Comparison of ENCODE assay signal across 9 cellular contexts in genomic region chr1:109197163-109198042, GRCh38. TPM values are rescaled to one million over a fixed set of nuclear protein-coding genes. Genes with fewer than 3 reads are reported as not detected.
DNase-seq lines count a peak whose midpoint lies in the region; ATAC-seq, FAIRE-seq and TF ChIP-seq lines count a peak whose summit lies in the region.
"Had no signal": no experiment of that assay in that cellular context is flagged by ENCODE, and none has a peak within 500 bp of the region (broad histone marks: within the 10 kb centered on the region; RNA-seq: fewer than 3 reads in every experiment).

No MANE protein-coding gene starts in this region.

- H3K4me1 ChIP-seq in skeletal muscle tissue (ENCODE audit: control insufficient read depth in 3 of 3, insufficient read depth in 3 of 3, low read length in 3 of 3) (peaks cover 0 to 2% (median 0%) of the 10 kb centered on the region in 3 donors), sigmoid colon (peaks cover 0 to 12% (median 9%) of the 10 kb centered on the region in 4 donors)

- 72 to 83% methylated on average over 10 of the region's 10 CpGs for WGBS in sigmoid colon, 2 donors

- TF ChIP-seq CTCF in fibroblast of villous mesenchyme (IDR thresholded peaks at IDR 0.05; ENCODE audit: insufficient read depth, low read depth, low read length) (no peak), GM13977 (IDR thresholded peaks at IDR 0.05; ENCODE audit: extremely low read depth, insufficient read depth, missing control alignments) (no peak), sigmoid colon (IDR thresholded peaks at IDR 0.05) (no peak)

- TF ChIP-seq POLR2A in H54 (IDR thresholded peaks at IDR 0.05; ENCODE audit: low read depth, low read length) (no peak), sigmoid colon (IDR thresholded peaks at IDR 0.05) (no peak)

- FAIRE-seq in H54 (lab: Jason Lieb, UNC), result peak; percentile 88
- FAIRE-seq: islet of Langerhans had no signal

- H3K4me3 ChIP-seq in fibroblast of villous mesenchyme (ENCODE audit: low read depth, low read length), result no peak overlapping the region
- no peak overlapping the region for H3K4me3 ChIP-seq in skeletal muscle tissue (ENCODE audit: low read length in 3 of 3)
- no peak overlapping the region for H3K4me3 ChIP-seq in sigmoid colon

- in situ Hi-C loops in GM13977 (cut with MboI; ENCODE audit: low pct_unique_long_range_greater_than_20kb, low sequenced_read_pairs, unreplicated experiment), result no loop called here

- peaks cover 0 to 5% (median 5%) of the 10 kb centered on the region in 3 donors for H3K27me3 ChIP-seq in skeletal muscle tissue (ENCODE audit: control insufficient read depth in 3 of 3, insufficient read depth in 3 of 3, low read length in 3 of 3)
- no peaks in the 10 kb centered on the region for H3K27me3 ChIP-seq in sigmoid colon

- TF ChIP-seq EP300 in sigmoid colon (IDR thresholded peaks at IDR 0.05), result no peak

- intact Hi-C loops in sigmoid colon (cut with DNase I), result no loop called here

- H3K27ac ChIP-seq in skeletal muscle tissue (ENCODE audit: low read depth, low read length) (peak overlapping the region; percentile 29), sigmoid colon (peak overlapping the region in 2 of 4 donors; percentile 14 to 52)

- peak; percentile 82 for ATAC-seq in SK-N-SH treated with all-trans-retinoic acid at 6 μM for 48 hours
- ATAC-seq: T-cell had no signal

- DNase-seq in H54 (ENCODE audit: insufficient read length, low spot score), result peak; percentile 78
- DNase-seq in fibroblast of villous mesenchyme (ENCODE audit: low read depth), result peak; percentile 92
- no peak for DNase-seq in GM13977 (ENCODE audit: low spot score)
- no peak for DNase-seq in cortex of kidney (lab: John Stamatoyannopoulos, UW)
- DNase-seq in sigmoid colon, result no peak
- DNase-seq: T-cell had no signal

- H3K9me3 ChIP-seq in skeletal muscle tissue (ENCODE audit: control insufficient read depth in 3 of 3, low read length in 3 of 3) (no peaks in the 10 kb centered on the region), sigmoid colon (no peaks in the 10 kb centered on the region)

- no peaks in the 10 kb centered on the region for H3K36me3 ChIP-seq in skeletal muscle tissue (ENCODE audit: control insufficient read depth in 3 of 3, insufficient read depth in 3 of 3, low read length in 3 of 3)
- H3K36me3 ChIP-seq in sigmoid colon, result no peaks in the 10 kb centered on the region

- H3K9ac ChIP-seq in skeletal muscle tissue (ENCODE audit: low read depth in 1 of 3, low read length in 3 of 3), result no peak overlapping the region

TF ChIP-seq in SK-N-SH treated with all-trans-retinoic acid at 6 μM for 48 hours, 23 proteins besides CTCF, POLR2A, EP300 and RAD21:
- TF ChIP-seq SNAI2 (CRISPR knock-in tag; IDR thresholded peaks at IDR 0.05) (no peak), TCF4 (CRISPR knock-in tag; IDR thresholded peaks at IDR 0.05; ENCODE audit: borderline replicate concordance) (no peak), ZNF70 (CRISPR knock-in tag; IDR thresholded peaks at IDR 0.05) (no peak), ISL1 (CRISPR knock-in tag; IDR thresholded peaks at IDR 0.05) (no peak; the same call in 1 of the 2 replicates), ZNF8 (CRISPR knock-in tag; IDR thresholded peaks at IDR 0.05) (no peak), CSDC2 (CRISPR knock-in tag; IDR thresholded peaks at IDR 0.05) (no peak), CREB5 (CRISPR knock-in tag; IDR thresholded peaks at IDR 0.05; ENCODE audit: low read depth) (no peak), PATZ1 (CRISPR knock-in tag; IDR thresholded peaks at IDR 0.05; ENCODE audit: borderline replicate concordance) (no peak), ZNF565 (CRISPR knock-in tag; conservative IDR thresholded peaks at IDR 0.05; ENCODE audit: low read depth) (no peak), BACH2 (CRISPR knock-in tag; IDR thresholded peaks at IDR 0.05; ENCODE audit: borderline replicate concordance) (no peak), ZFP30 (CRISPR knock-in tag; IDR thresholded peaks at IDR 0.05) (no peak), ARNTL (CRISPR knock-in tag; IDR thresholded peaks at IDR 0.05; ENCODE audit: borderline replicate concordance, low read depth) (no peak), PPARA (CRISPR knock-in tag; IDR thresholded peaks at IDR 0.05; ENCODE audit: borderline replicate concordance) (no peak), TSHZ2 (CRISPR knock-in tag; IDR thresholded peaks at IDR 0.05) (no peak), ZC3H10 (CRISPR knock-in tag; IDR thresholded peaks at IDR 0.05) (no peak)

RNA-seq across cellular contexts. Expression of gene SARS1, which starts 16.3 kb away (rescaled TPM):
- 235 and 310 TPM in 2 replicates for total RNA-seq in fibroblast of villous mesenchyme
- 87.7 TPM for total RNA-seq in skeletal muscle tissue
- 100 to 1,000 TPM; 106 to 160 (median 148) TPM for total RNA-seq in sigmoid colon
- polyA plus RNA-seq in sigmoid colon, result 100 to 1,000 TPM; 100 to 135 (median 108) TPM

RNA-seq across cellular contexts. Expression of gene CELSR2, which starts 51.9 kb away (rescaled TPM):
- total RNA-seq in fibroblast of villous mesenchyme, result 1.3 TPM in 2 replicates
- total RNA-seq in skeletal muscle tissue, result 1.6 TPM
- total RNA-seq in sigmoid colon, result 10 to 100 TPM in 1 of 4 donors, 1 to 10 TPM in 3; 3.6 to 10.8 (median 5.3) TPM
- 1 to 10 TPM in 1 of 3 donors, under 1 TPM in 2; under 0.01 to 3.3 (median under 0.01) TPM for polyA plus RNA-seq in sigmoid colon

Comparison
In these comparisons a context has a peak if more than half of its experiments do, and no peak if none do; other contexts are left out.
1. DNase-seq: peak in H54 (single experiment) and fibroblast of villous mesenchyme (single experiment); none in GM13977 (single experiment), cortex of kidney (single experiment) and sigmoid colon (single experiment).